In the genomic region with DNA sequence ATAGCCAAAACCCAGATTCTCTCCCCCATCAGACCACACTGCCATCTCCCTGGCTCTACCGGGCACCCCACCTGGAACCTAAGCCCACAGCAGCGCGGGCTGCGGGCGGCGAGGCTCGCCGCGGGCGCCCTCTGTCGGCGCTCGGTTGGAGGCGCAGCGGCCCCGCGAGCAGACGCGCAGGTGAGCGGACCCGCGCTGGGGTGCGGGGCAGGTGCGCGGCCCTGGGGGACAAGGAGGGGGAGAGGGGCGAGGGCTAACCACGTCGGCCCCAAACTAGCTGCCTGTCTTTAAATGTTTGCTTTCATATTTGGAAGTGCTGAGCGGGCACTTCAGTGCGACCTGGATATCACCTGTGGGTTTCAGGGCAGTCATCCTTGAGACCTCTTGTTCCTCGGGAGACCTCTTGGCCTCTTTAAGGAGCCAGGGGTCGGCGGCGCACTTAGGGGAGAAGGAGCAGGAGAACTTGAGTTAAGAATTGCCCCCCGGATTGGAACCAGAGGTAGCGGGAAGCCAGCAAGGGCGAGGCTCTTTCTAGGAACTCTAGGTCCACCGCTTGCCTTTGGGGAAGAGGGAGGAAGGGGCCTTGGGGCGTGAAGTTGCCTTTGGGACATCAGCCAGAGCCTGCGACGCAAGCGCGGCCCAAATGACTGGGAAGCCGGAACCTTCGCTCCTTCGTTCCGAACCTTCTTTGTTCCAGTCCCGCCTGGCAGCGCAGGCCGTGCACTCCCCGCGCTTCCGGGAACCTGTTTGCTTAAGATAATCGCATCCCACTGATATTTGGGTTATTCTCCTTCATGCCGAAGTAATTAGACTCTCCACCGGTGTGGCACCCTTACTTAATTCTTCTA, we compare ENCODE assay signal across 8 cellular contexts.
DNase-seq lines count a peak whose midpoint lies in the region; ATAC-seq and TF ChIP-seq lines count a peak whose summit lies in the region.

No MANE protein-coding gene starts in this region.

- TF ChIP-seq CTCF in heart left ventricle (IDR thresholded peaks at IDR 0.05) = peak; percentile 56 to 88 (median 74)

- 3 to 9% (median 5%) methylated on average over 31 to 56 of the region's 56 CpGs for WGBS in heart left ventricle, 4 donors

- peaks cover 0 to 10% (median 6%) of the 10 kb centered on the region in 12 donors for H3K4me1 ChIP-seq in heart left ventricle

- H3K27ac ChIP-seq in heart left ventricle = no peak overlapping the region

- intact Hi-C loops in heart left ventricle (cut with DNase I) (loop anchor here (2.0 to 10.0 kb wide), 9 partner anchors 322 to 1412 kb away; no protein-coding TSS in a partner anchor), sciatic nerve (cut with DNase I) (loop anchor here (10.0 kb wide), 1 partner anchor 329 kb away; no protein-coding TSS in a partner anchor)

- DNase-seq in NOMO-1 treated with DMSO at 0.1 percent for 48 hours (lab: John Stamatoyannopoulos, UW; ENCODE audit: unreplicated experiment) (peak; percentile 8), NOMO-1 (lab: John Stamatoyannopoulos, UW; ENCODE audit: unreplicated experiment in 2 of 2) (no peak), NCI-H526 treated with DMSO at 0.1 percent for 48 hours (lab: John Stamatoyannopoulos, UW) (peak; percentile 52), heart left ventricle (peak in 2 of 5 donors; percentile 16 to 60), sciatic nerve (ENCODE audit: low spot score) (no peak), H4 (ENCODE audit: low spot score) (no peak)
- peak; percentile 13 to 17 for DNase-seq in activated T-helper 1 cell treated with anti-CD3 and anti-CD28 coated beads, Interleukin-2, amount 50 U/mL, for 16 hours (ENCODE audit: low read depth in 1 of 2, low spot score in 1 of 2)

- H3K4me3 ChIP-seq in heart left ventricle = peak overlapping the region in 11 of 12 donors; percentile 18 to 62 (median 43)

- peak; percentile 76 for ATAC-seq in HG02884 (IDR thresholded peaks at IDR 0.05; ENCODE audit: unreplicated experiment)
- ATAC-seq in heart left ventricle = peak in 2 of 4 donors; percentile 52 to 58
- ATAC-seq in sciatic nerve = peak; percentile 48

- no peak for TF ChIP-seq POLR2A in heart left ventricle (IDR thresholded peaks at IDR 0.05)

- H3K9me3 ChIP-seq in heart left ventricle = no peaks in the 10 kb centered on the region

- H3K36me3 ChIP-seq in heart left ventricle = no peaks in the 10 kb centered on the region

- peaks cover 0 to 30% (median 12%) of the 10 kb centered on the region in 9 donors for H3K27me3 ChIP-seq in heart left ventricle

Comparison
In these comparisons a context has a peak if more than half of its experiments do, and no peak if none do; other contexts are left out.
1. DNase-seq: peak in NOMO-1 treated with DMSO at 0.1 percent for 48 hours (single experiment), NCI-H526 treated with DMSO at 0.1 percent for 48 hours (single experiment) and activated T-helper 1 cell treated with anti-CD3 and anti-CD28 coated beads, Interleukin-2, amount 50 U/mL, for 16 hours (2 of 2); none in NOMO-1 (0 of 2), sciatic nerve (single experiment) and H4 (single experiment).